8 cellular contexts compared by ENCODE assay signal in genomic region chr16:2904100-2904921, GRCh38. TPM values are rescaled to one million over a fixed set of nuclear protein-coding genes. Genes with fewer than 3 reads are reported as not detected.
A peak's percentile ranks its signal among the peaks of the same experiment; 100 is the strongest.
DNase-seq lines count a peak whose midpoint lies in the region; ATAC-seq and TF ChIP-seq lines count a peak whose summit lies in the region.

No MANE protein-coding gene starts in this region.

- ATAC-seq in activated naive CD4-positive, alpha-beta T cell treated with anti-CD3 and anti-CD28 coated beads, Interleukin-2, amount 50 U/mL, for 72 hours = peak; percentile 54 to 56

- no peaks in the 10 kb centered on the region for H3K9me3 ChIP-seq in GM23248 (ENCODE audit: low read depth)
- no peaks in the 10 kb centered on the region for H3K9me3 ChIP-seq in MM.1S (replicated peaks; ENCODE audit: insufficient read depth, low read length)
- no peaks in the 10 kb centered on the region for H3K9me3 ChIP-seq in SK-N-SH
- no peaks in the 10 kb centered on the region for H3K9me3 ChIP-seq in osteoblast (ENCODE audit: low read depth, low read length)
- H3K9me3 ChIP-seq in testis = no peaks in the 10 kb centered on the region

- in situ Hi-C loops in GM23248 (cut with MboI) = no loop called here

- H3K9ac ChIP-seq in GM23248 (peak overlapping the region; percentile 84), MM.1S (ENCODE audit: low read length) (peak overlapping the region; percentile 77), SK-N-SH (peak overlapping the region; percentile 88)

- DNase-seq in DMS53 treated with DMSO at 0.1 percent for 48 hours (lab: John Stamatoyannopoulos, UW; ENCODE audit: unreplicated experiment) (peak; percentile 78), GM23248 (peak; percentile 92), MM.1S (peak; percentile 83), SK-N-SH (peak; percentile 89), glomerular visceral epithelial cell (ENCODE audit: extremely low spot score) (peak; percentile 85), osteoblast (ENCODE audit: insufficient read length, low spot score, missing footprints) (peak; percentile 99), testis (peak; percentile 91)
- DNase-seq in activated naive CD4-positive, alpha-beta T cell treated with anti-CD3 and anti-CD28 coated beads, Interleukin-2, amount 50 U/mL, for 72 hours (ENCODE audit: low spot score in 2 of 2) = peak; percentile 82 to 86

- intact Hi-C loops in testis (cut with DNase I; ENCODE audit: low total_unique reads) = no loop called here

- H3K27ac ChIP-seq in GM23248 = peak overlapping the region; percentile 65
- H3K27ac ChIP-seq in MM.1S (ENCODE audit: low read length) = peak overlapping the region; percentile 52; the same call in 1 of the 2 replicates
- peak overlapping the region; percentile 72 to 87 for H3K27ac ChIP-seq in SK-N-SH (ENCODE audit: low read depth in 2 of 2, low read length in 1 of 2)
- peak overlapping the region; percentile 74 for H3K27ac ChIP-seq in osteoblast (ENCODE audit: low read depth, low read length)
- peak overlapping the region; percentile 84 to 86 for H3K27ac ChIP-seq in testis

- H3K27me3 ChIP-seq in GM23248 (replicated peaks; ENCODE audit: insufficient read depth) = no peaks in the 10 kb centered on the region
- H3K27me3 ChIP-seq in MM.1S (replicated peaks; ENCODE audit: insufficient read depth, low read length) = peaks cover 8% of the 10 kb centered on the region
- H3K27me3 ChIP-seq in SK-N-SH (ENCODE audit: insufficient read depth) = no peaks in the 10 kb centered on the region
- H3K27me3 ChIP-seq in osteoblast (ENCODE audit: insufficient read depth, low read length) = no peaks in the 10 kb centered on the region
- H3K27me3 ChIP-seq in testis = no peaks in the 10 kb centered on the region

- H2AFZ ChIP-seq in GM23248 (peak overlapping the region; percentile 87), MM.1S (ENCODE audit: low read length) (peak overlapping the region; percentile 97), SK-N-SH (ENCODE audit: low read depth) (peak overlapping the region; percentile 77; the same call in 1 of the 2 replicates), osteoblast (ENCODE audit: low read length) (peak overlapping the region; percentile 95)

- H3K4me1 ChIP-seq in GM23248 (ENCODE audit: insufficient read depth) (peaks cover 7% of the 10 kb centered on the region; the same call in 1 of the 2 replicates), MM.1S (ENCODE audit: low read length) (peaks cover 10% of the 10 kb centered on the region), SK-N-SH (ENCODE audit: control insufficient read depth in 1 of 2, insufficient read depth in 2 of 2, low read depth in 1 of 2, low read length in 1 of 2) (peaks cover 6 to 8% of the 10 kb centered on the region in 2 experiments; a peak in 2 of 4 replicates), osteoblast (ENCODE audit: insufficient read depth, low read length) (peaks cover 7% of the 10 kb centered on the region), testis (peaks cover 14% of the 10 kb centered on the region)

- H3K79me2 ChIP-seq in GM23248 (ENCODE audit: insufficient read depth) (no peaks in the 10 kb centered on the region), MM.1S (ENCODE audit: low read length) (no peaks in the 10 kb centered on the region), SK-N-SH (ENCODE audit: insufficient read depth) (peaks cover 3% of the 10 kb centered on the region; the same call in 1 of the 2 replicates), osteoblast (ENCODE audit: insufficient read depth, low read length) (no peaks in the 10 kb centered on the region)

- H3K9me2 ChIP-seq in GM23248 (ENCODE audit: insufficient read depth) = no peaks in the 10 kb centered on the region
- no peaks in the 10 kb centered on the region for H3K9me2 ChIP-seq in MM.1S (replicated peaks; ENCODE audit: insufficient read depth, low read length)
- no peaks in the 10 kb centered on the region for H3K9me2 ChIP-seq in SK-N-SH

- no peak for TF ChIP-seq POLR2A in testis (IDR thresholded peaks at IDR 0.05)

- H3K36me3 Mint-ChIP-seq in activated naive CD4-positive, alpha-beta T cell treated with anti-CD3 and anti-CD28 coated beads, Interleukin-2, amount 50 U/mL, for 72 hours = peaks cover 0 to 4% of the 10 kb centered on the region in 2 donors

- peak; percentile 91 for TF ChIP-seq CTCF in MM.1S (IDR thresholded peaks at IDR 0.05; ENCODE audit: low read length)
- TF ChIP-seq CTCF in SK-N-SH (IDR thresholded peaks at IDR 0.05) = peak; percentile 84
- TF ChIP-seq CTCF in osteoblast (IDR thresholded peaks at IDR 0.05; ENCODE audit: extremely low read depth, low read depth, low read length) = peak; percentile 76
- TF ChIP-seq CTCF in testis (IDR thresholded peaks at IDR 0.05) = peak; percentile 88 to 89 (median 89)

- H4K20me1 ChIP-seq in GM23248 (ENCODE audit: insufficient read depth) (no peaks in the 10 kb centered on the region), MM.1S (ENCODE audit: insufficient read depth, low read length) (no peaks in the 10 kb centered on the region), SK-N-SH (ENCODE audit: insufficient read depth) (no peaks in the 10 kb centered on the region), osteoblast (ENCODE audit: insufficient read depth, low read length) (no peaks in the 10 kb centered on the region)

- CTCF ChIA-PET in SK-N-SH (lab: Yijun Ruan, JAX) = interaction anchor here (0.9 to 2.2 kb wide), 4 partner anchors 9 to 127 kb away, joined by 3 to 6 read pairs (median 5); no protein-coding TSS in a partner anchor

- H3K27ac Mint-ChIP-seq in activated naive CD4-positive, alpha-beta T cell treated with anti-CD3 and anti-CD28 coated beads, Interleukin-2, amount 50 U/mL, for 72 hours = peak overlapping the region; percentile 84 to 91

- no peaks in the 10 kb centered on the region for H3K36me3 ChIP-seq in GM23248 (ENCODE audit: low read depth)
- H3K36me3 ChIP-seq in MM.1S (replicated peaks; ENCODE audit: insufficient read depth, low read length) = no peaks in the 10 kb centered on the region
- peaks cover 0 to 2% of the 10 kb centered on the region in 2 experiments for H3K36me3 ChIP-seq in SK-N-SH (replicated peaks in 1 of 2; ENCODE audit: control insufficient read depth in 1 of 2, insufficient read depth in 2 of 2, low read length in 1 of 2)
- H3K36me3 ChIP-seq in osteoblast (ENCODE audit: insufficient read depth, low read length) = peaks cover 2% of the 10 kb centered on the region
- no peaks in the 10 kb centered on the region for H3K36me3 ChIP-seq in testis (ENCODE audit: low read depth, missing control alignments)

- peak; percentile 46 for TF ChIP-seq RAD21 in SK-N-SH (IDR thresholded peaks at IDR 0.05; ENCODE audit: low read length)

- POLR2A ChIA-PET in SK-N-SH (lab: Yijun Ruan, JAX) = interaction anchor here (1.0 kb wide), 1 partner anchor 22 kb away, joined by 3 read pairs; no protein-coding TSS in a partner anchor

- WGBS in GM23248 (ENCODE audit: low coverage in 1 of 2, low lambda C conversion rate in 2 of 2, missing lambda C conversion rate in 2 of 2), 2 experiments = 2% methylated on average over 42 to 48 of the region's 62 CpGs
- 1% methylated on average over 45 of the region's 62 CpGs for WGBS in SK-N-SH (ENCODE audit: low lambda C conversion rate)
- WGBS in testis, 2 donors = 0% methylated on average over 18 to 62 of the region's 62 CpGs

- TF ChIP-seq EP300 in SK-N-SH (IDR thresholded peaks at IDR 0.05; ENCODE audit: borderline replicate concordance in 1 of 2, low read depth in 1 of 2, low read length in 1 of 2) = no peak

- H3K9me3 Mint-ChIP-seq in activated naive CD4-positive, alpha-beta T cell treated with anti-CD3 and anti-CD28 coated beads, Interleukin-2, amount 50 U/mL, for 72 hours = no peaks in the 10 kb centered on the region

- H3K4me2 ChIP-seq in GM23248 (ENCODE audit: unreplicated experiment) (peak overlapping the region; percentile 98), MM.1S (ENCODE audit: low read depth, low read length) (peak overlapping the region; percentile 100), SK-N-SH (peak overlapping the region; percentile 98), osteoblast (ENCODE audit: insufficient read depth, low read length) (peak overlapping the region; percentile 98)

- H3K4me3 ChIP-seq in GM23248 (peak overlapping the region; percentile 91), MM.1S (ENCODE audit: low read length) (peak overlapping the region; percentile 96), SK-N-SH (ENCODE audit: low read depth in 2 of 2, low read length in 1 of 2) (peak overlapping the region; percentile 73 to 95), osteoblast (ENCODE audit: insufficient read depth, low read length) (peak overlapping the region; percentile 86), testis (peak overlapping the region; percentile 67 to 78)

- H3F3A ChIP-seq in GM23248 (ENCODE audit: insufficient read depth) (peaks cover 13% of the 10 kb centered on the region), MM.1S (ENCODE audit: insufficient read depth, low read length) (no peaks in the 10 kb centered on the region), SK-N-SH (replicated peaks; ENCODE audit: insufficient read depth) (peaks cover 20% of the 10 kb centered on the region)

RNA-seq across cellular contexts. Expression of gene FLYWCH1, which starts 7.4 kb away (rescaled TPM):
- 43.3 and 44.7 TPM in 2 replicates for total RNA-seq in GM23248 (2014; rRNA removed; shearing (Covaris generic))
- polyA plus RNA-seq in GM23248 (2016; fragmentation: Nextera tagmentation; extraction: Ambion mirVana) (16.0 and 18.7 TPM in 2 replicates), SK-N-SH (2012; rRNA removed) (22.4 and 30.1 TPM in 2 replicates), testis (ENCODE audit: insufficient read depth, low read depth, low replicate concordance) (12.5 TPM)
- 7.3 and 14.1 TPM in 2 replicates for polyA plus RNA-seq in SK-N-SH (2012; cell fraction: cytosol; rRNA removed)
- 102 and 122 TPM in 2 replicates for polyA plus RNA-seq in SK-N-SH (2012; cell fraction: nucleus; rRNA removed)
- 10 to 100 TPM; 28.8 to 55.4 TPM for total RNA-seq in activated naive CD4-positive, alpha-beta T cell treated with anti-CD3 and anti-CD28 coated beads, Interleukin-2, amount 50 U/mL, for 72 hours
- total RNA-seq in osteoblast (48.3 and 56.5 TPM in 2 replicates), testis (10 to 100 TPM; 26.7 to 31.0 TPM)

RNA-seq across cellular contexts. Expression of gene FLYWCH2, which starts 21.3 kb away (rescaled TPM):
- 60.3 and 112 TPM in 2 replicates for total RNA-seq in GM23248 (2014; rRNA removed; shearing (Covaris generic))
- polyA plus RNA-seq in GM23248 (2016; fragmentation: Nextera tagmentation; extraction: Ambion mirVana) = 48.6 and 53.6 TPM in 2 replicates
- polyA plus RNA-seq in SK-N-SH (2012; rRNA removed) = 56.4 and 64.8 TPM in 2 replicates
- polyA plus RNA-seq in SK-N-SH (2012; cell fraction: cytosol; rRNA removed) = 26.4 and 44.3 TPM in 2 replicates
- 29.4 and 41.7 TPM in 2 replicates for polyA plus RNA-seq in SK-N-SH (2012; cell fraction: nucleus; rRNA removed)
- 10 to 100 TPM in 1 of 2 donors, 1 to 10 TPM in 1; 9.4 to 17.4 TPM for total RNA-seq in activated naive CD4-positive, alpha-beta T cell treated with anti-CD3 and anti-CD28 coated beads, Interleukin-2, amount 50 U/mL, for 72 hours
- total RNA-seq in osteoblast = 38.7 and 43.6 TPM in 2 replicates
- total RNA-seq in testis = 10 to 100 TPM; 96.1 to 96.5 TPM
- 42.3 TPM for polyA plus RNA-seq in testis (ENCODE audit: insufficient read depth, low read depth, low replicate concordance)

RNA-seq across cellular contexts. Expression of gene PRSS22, which starts 46.3 kb away (rescaled TPM):
- total RNA-seq in GM23248 (2014; rRNA removed; shearing (Covaris generic)) = not detected in 2 replicates
- polyA plus RNA-seq in GM23248 (2016; fragmentation: Nextera tagmentation; extraction: Ambion mirVana) (not detected in 2 replicates), SK-N-SH (2012; rRNA removed) (not detected in 2 replicates), testis (ENCODE audit: insufficient read depth, low read depth, low replicate concordance) (0.38 TPM)
- not detected in 2 replicates for polyA plus RNA-seq in SK-N-SH (2012; cell fraction: cytosol; rRNA removed)
- 0.18 and 0.26 TPM in 2 replicates for polyA plus RNA-seq in SK-N-SH (2012; cell fraction: nucleus; rRNA removed)
- total RNA-seq in activated naive CD4-positive, alpha-beta T cell treated with anti-CD3 and anti-CD28 coated beads, Interleukin-2, amount 50 U/mL, for 72 hours = under 1 TPM in 1 of 2 donors, not detected in 1; 0.34 TPM
- total RNA-seq in osteoblast (not detected in 2 replicates), testis (not detected)

RNA-seq across cellular contexts. Expression of gene KREMEN2, which starts 59.8 kb away (rescaled TPM):
- total RNA-seq in GM23248 (2014; rRNA removed; shearing (Covaris generic)) = not detected in 2 replicates
- polyA plus RNA-seq in GM23248 (2016; fragmentation: Nextera tagmentation; extraction: Ambion mirVana) (not detected in 2 replicates), SK-N-SH (2012; rRNA removed) (0.24 and 0.77 TPM in 2 replicates), testis (ENCODE audit: insufficient read depth, low read depth, low replicate concordance) (0.86 TPM)
- polyA plus RNA-seq in SK-N-SH (2012; cell fraction: cytosol; rRNA removed) = 0.28 and 0.46 TPM in 2 replicates
- 1.7 and 2.9 TPM in 2 replicates for polyA plus RNA-seq in SK-N-SH (2012; cell fraction: nucleus; rRNA removed)
- total RNA-seq in activated naive CD4-positive, alpha-beta T cell treated with anti-CD3 and anti-CD28 coated beads, Interleukin-2, amount 50 U/mL, for 72 hours = not detected
- total RNA-seq in osteoblast (not detected in 2 replicates), testis (1 to 10 TPM; 1.7 TPM)

Comparison
In these comparisons a context has a peak if more than half of its experiments do, and no peak if none do; other contexts are left out.
1. Peak in every context shown above with its lines: DNase-seq, ATAC-seq, H3K4me3 ChIP-seq and H3K27ac ChIP-seq.